In the genomic region with DNA sequence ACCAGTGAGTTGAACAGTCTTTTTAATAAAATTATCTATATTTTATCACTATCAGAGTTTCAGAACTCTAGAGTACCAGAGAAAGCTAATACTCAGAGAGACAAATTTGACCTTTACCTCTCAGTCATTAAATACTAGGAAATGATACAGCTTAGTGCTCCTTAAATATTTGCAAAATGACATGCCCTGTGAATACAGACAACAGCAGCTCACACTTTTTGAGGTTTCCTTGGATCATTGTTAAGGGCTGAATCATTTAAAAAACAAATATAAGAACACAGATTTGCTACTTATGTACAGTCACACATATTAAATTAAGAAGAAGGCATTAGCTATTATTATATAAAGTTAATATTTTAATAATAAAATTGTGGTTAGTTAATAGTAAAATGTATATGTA, we compare ENCODE assay signal across 20 cellular contexts.
"Had no signal": no experiment of that assay in that cellular context is flagged by ENCODE, and none has a peak within 500 bp of the region (broad histone marks: within the 10 kb centered on the region; RNA-seq: fewer than 3 reads in every experiment).

No MANE protein-coding gene starts in this region.

- H3K27me3 ChIP-seq: ascending aorta, left lung, upper lobe of left lung had no signal

- H3K4me1 Mint-ChIP-seq: activated naive CD8-positive, alpha-beta T cell treated with anti-CD3 and anti-CD28 coated beads, Interleukin-2, amount 50 U/mL, for 24 hours; memory B cell; nephron had no signal

- H3K36me3 ChIP-seq: ascending aorta, left lung, upper lobe of left lung had no signal

- H3K4me3 ChIP-seq: ascending aorta, coronary artery, left lung, psoas muscle, upper lobe of left lung had no signal

- H3K27ac Mint-ChIP-seq: activated CD8-positive, alpha-beta T cell treated with anti-CD3 and anti-CD28 coated beads for 36 hours; activated naive CD8-positive, alpha-beta T cell treated with anti-CD3 and anti-CD28 coated beads, Interleukin-2, amount 50 U/mL, for 24 hours; activated T-helper 1 cell treated with anti-CD3 and anti-CD28 coated beads, Interleukin-12 subunit alpha, Interleukin-12 subunit beta, Interleukin-2, Interleukin-4 antibody, amounts not matched to agents 30 ng/mL and 10 ng/mL and 1 ng/mL, durations not matched to agents 14 hours and 24 hours and 36 hours; memory B cell; nephron; stimulated activated naive CD8-positive, alpha-beta T cell treated with anti-CD3 and anti-CD28 coated beads, Interleukin-15, Interleukin-2, amounts not matched to agents 100 ng/mL and 50 ng/mL, for 24 hours had no signal

- H3K4me1 ChIP-seq: ascending aorta, left lung, psoas muscle, upper lobe of left lung had no signal

- H3K4me3 Mint-ChIP-seq: activated CD8-positive, alpha-beta T cell treated with anti-CD3 and anti-CD28 coated beads for 36 hours; activated naive CD8-positive, alpha-beta T cell treated with anti-CD3 and anti-CD28 coated beads, Interleukin-2, amount 50 U/mL, for 24 hours; activated T-helper 1 cell treated with anti-CD3 and anti-CD28 coated beads, Interleukin-12 subunit alpha, Interleukin-12 subunit beta, Interleukin-2, Interleukin-4 antibody, amounts not matched to agents 30 ng/mL and 10 ng/mL and 1 ng/mL, durations not matched to agents 14 hours and 24 hours and 36 hours; memory B cell; nephron; stimulated activated naive CD8-positive, alpha-beta T cell treated with anti-CD3 and anti-CD28 coated beads, Interleukin-15, Interleukin-2, amounts not matched to agents 100 ng/mL and 50 ng/mL, for 24 hours had no signal

- ATAC-seq: activated CD8-positive, alpha-beta T cell treated with anti-CD3 and anti-CD28 coated beads for 36 hours; activated naive CD8-positive, alpha-beta T cell treated with anti-CD3 and anti-CD28 coated beads, Interleukin-2, amount 50 U/mL, for 24 hours; left lung; psoas muscle; sciatic nerve had no signal

- H3K27me3 Mint-ChIP-seq: activated CD8-positive, alpha-beta T cell treated with anti-CD3 and anti-CD28 coated beads for 36 hours; activated naive CD8-positive, alpha-beta T cell treated with anti-CD3 and anti-CD28 coated beads, Interleukin-2, amount 50 U/mL, for 24 hours; memory B cell; stimulated activated naive CD8-positive, alpha-beta T cell treated with anti-CD3 and anti-CD28 coated beads, Interleukin-15, Interleukin-2, amounts not matched to agents 100 ng/mL and 50 ng/mL, for 24 hours had no signal

- DNase-seq: activated CD4-positive, alpha-beta T cell treated with anti-CD3 and anti-CD28 coated beads for 4 hours; activated CD8-positive, alpha-beta memory T cell treated with anti-CD3 and anti-CD28 coated beads, Interleukin-2, amount 50 U/mL, for 48 hours; activated CD8-positive, alpha-beta T cell treated with anti-CD3 and anti-CD28 coated beads for 36 hours; activated naive CD4-positive, alpha-beta T cell treated with Interleukin-2 at 50 U/mL for 16 hours; activated naive CD8-positive, alpha-beta T cell treated with anti-CD3 and anti-CD28 coated beads, Interleukin-2, amount 50 U/mL, for 24 hours; caudate nucleus; effector CD4-positive, alpha-beta T cell; left lung; psoas muscle; stimulated activated CD4-positive, alpha-beta T cell treated with anti-CD3 and anti-CD28 coated beads, Interleukin-2, amount 100 ng/mL, for 24 hours; T-helper 1 cell; upper lobe of left lung had no signal

- H3K36me3 Mint-ChIP-seq: memory B cell had no signal

- FAIRE-seq: endothelial cell of umbilical vein had no signal

- H3K27ac ChIP-seq: ascending aorta, coronary artery, left lung, psoas muscle, upper lobe of left lung had no signal
